In genomic region chr19:13116282-13117175, GRCh38 we compare ENCODE assay signal across 1 cellular context.
TF ChIP-seq lines count a peak whose summit lies in the region.

TRMT1 (minus strand) TSS chr19:13116740; CDS start chr19:13116399, 341 bp downstream.

TF ChIP-seq in HepG2, 621 proteins besides CTCF, POLR2A, EP300 and RAD21 (continued from another document and continues in another):
- TF ChIP-seq, protein P1, sequence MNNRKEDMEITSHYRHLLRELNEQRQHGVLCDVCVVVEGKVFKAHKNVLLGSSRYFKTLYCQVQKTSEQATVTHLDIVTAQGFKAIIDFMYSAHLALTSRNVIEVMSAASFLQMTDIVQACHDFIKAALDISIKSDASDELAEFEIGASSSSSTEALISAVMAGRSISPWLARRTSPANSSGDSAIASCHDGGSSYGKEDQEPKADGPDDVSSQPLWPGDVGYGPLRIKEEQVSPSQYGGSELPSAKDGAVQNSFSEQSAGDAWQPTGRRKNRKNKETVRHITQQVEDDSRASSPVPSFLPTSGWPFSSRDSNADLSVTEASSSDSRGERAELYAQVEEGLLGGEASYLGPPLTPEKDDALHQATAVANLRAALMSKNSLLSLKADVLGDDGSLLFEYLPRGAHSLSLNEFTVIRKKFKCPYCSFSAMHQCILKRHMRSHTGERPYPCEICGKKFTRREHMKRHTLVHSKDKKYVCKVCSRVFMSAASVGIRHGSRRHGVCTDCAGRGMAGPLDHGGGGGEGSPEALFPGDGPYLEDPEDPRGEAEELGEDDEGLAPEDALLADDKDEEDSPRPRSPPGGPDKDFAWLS (CRISPR knock-in tag; IDR thresholded peaks at IDR 0.05; ENCODE audit: borderline replicate concordance): no peak
- TF ChIP-seq SPEN (CRISPR knock-in tag; IDR thresholded peaks at IDR 0.05; ENCODE audit: low read depth) (peak; percentile 87), TARDBP (CRISPR knock-in tag; IDR thresholded peaks at IDR 0.05) (peak; percentile 85), CHD4 (IDR thresholded peaks at IDR 0.05; ENCODE audit: borderline replicate concordance, low read length) (peak; percentile 98), PLRG1 (conservative IDR thresholded peaks at IDR 0.05) (no peak), HOXA5 (CRISPR knock-in tag; IDR thresholded peaks at IDR 0.05) (0 out of 2 replicates have a peak, but pooled peaks have one; percentile 44), PITX1 (CRISPR knock-in tag; IDR thresholded peaks at IDR 0.05) (no peak; the same call in none of the 2 replicates), RARA (CRISPR knock-in tag; IDR thresholded peaks at IDR 0.05) (no peak), NCOR1 (IDR thresholded peaks at IDR 0.05; ENCODE audit: borderline replicate concordance, low read length) (peak; percentile 39; the same call in 1 of the 2 replicates), THAP11 (CRISPR knock-in tag; IDR thresholded peaks at IDR 0.05) (peak; percentile 89), DDIT3 (CRISPR knock-in tag; IDR thresholded peaks at IDR 0.05) (no peak), IRF9 (CRISPR knock-in tag; IDR thresholded peaks at IDR 0.05; ENCODE audit: borderline replicate concordance) (peak; percentile 15; the same call in 1 of the 2 replicates), ARNT2 (CRISPR knock-in tag; IDR thresholded peaks at IDR 0.05; ENCODE audit: low read depth) (no peak), SMC3 (IDR thresholded peaks at IDR 0.05; ENCODE audit: low read length) (no peak), ZNF773 (CRISPR knock-in tag; IDR thresholded peaks at IDR 0.05; ENCODE audit: borderline replicate concordance) (no peak), ZNF572 (CRISPR knock-in tag; IDR thresholded peaks at IDR 0.05) (no peak), ZNF546 (CRISPR knock-in tag; conservative IDR thresholded peaks at IDR 0.05) (0 out of 2 replicates have a peak, but pooled peaks have one; percentile 67), ZMYM2 (CRISPR knock-in tag; IDR thresholded peaks at IDR 0.05) (peak; percentile 87; the same call in 1 of the 2 replicates), MIXL1 (CRISPR knock-in tag; IDR thresholded peaks at IDR 0.05) (peak; percentile 82; the same call in 1 of the 2 replicates), ZNF777 (CRISPR knock-in tag; IDR thresholded peaks at IDR 0.05) (no peak), PCBP1 (IDR thresholded peaks at IDR 0.05; ENCODE audit: borderline replicate concordance, low read depth, low read length) (0 out of 2 replicates have a peak, but pooled peaks have one; percentile 83), HNRNPL (IDR thresholded peaks at IDR 0.05; ENCODE audit: low read depth, low read length) (no peak), ZNF232 (CRISPR knock-in tag; IDR thresholded peaks at IDR 0.05; ENCODE audit: borderline replicate concordance) (peak; percentile 83; the same call in 1 of the 2 replicates), ZNF746 (CRISPR knock-in tag; IDR thresholded peaks at IDR 0.05) (peak; percentile 50), PHF5A (CRISPR knock-in tag; IDR thresholded peaks at IDR 0.05; ENCODE audit: low read depth, unreplicated experiment) (peak; percentile 44), MTA1 (CRISPR knock-in tag; IDR thresholded peaks at IDR 0.05; ENCODE audit: borderline replicate concordance) (peak; percentile 39; the same call in 1 of the 2 replicates), HNRNPH1 (optimal IDR thresholded peaks at IDR 0.05; ENCODE audit: low read depth, low read length) (no peak), ZNF235 (CRISPR knock-in tag; IDR thresholded peaks at IDR 0.05; ENCODE audit: borderline replicate concordance) (no peak), YEATS2 (CRISPR knock-in tag; IDR thresholded peaks at IDR 0.05; ENCODE audit: borderline replicate concordance) (peak; percentile 89), ZSCAN12 (CRISPR knock-in tag; IDR thresholded peaks at IDR 0.05) (no peak), ZNF788 (CRISPR knock-in tag; IDR thresholded peaks at IDR 0.05; ENCODE audit: borderline replicate concordance) (peak; percentile 79; the same call in 1 of the 2 replicates), ELF4 (CRISPR knock-in tag; IDR thresholded peaks at IDR 0.05; ENCODE audit: borderline replicate concordance) (peak; percentile 50; the same call in 1 of the 2 replicates), ZC3H13 (CRISPR knock-in tag; IDR thresholded peaks at IDR 0.05) (no peak), RARG (CRISPR knock-in tag; IDR thresholded peaks at IDR 0.05; ENCODE audit: low read depth) (no peak), RFX1 (IDR thresholded peaks at IDR 0.05) (no peak), CREB1 (IDR thresholded peaks at IDR 0.05) (no peak), CREB1 (CRISPR knock-in tag; IDR thresholded peaks at IDR 0.05) (peak; percentile 74), ZNF317 (CRISPR knock-in tag; IDR thresholded peaks at IDR 0.05) (0 out of 2 replicates have a peak, but pooled peaks have one; percentile 35), SRY (CRISPR knock-in tag; IDR thresholded peaks at IDR 0.05) (0 out of 2 replicates have a peak, but pooled peaks have one; percentile 38), NPAS2 (CRISPR knock-in tag; IDR thresholded peaks at IDR 0.05; ENCODE audit: borderline replicate concordance) (no peak), ZNF143 (CRISPR knock-in tag; IDR thresholded peaks at IDR 0.05) (0 out of 2 replicates have a peak, but pooled peaks have one; percentile 30), ZFP41 (CRISPR knock-in tag; IDR thresholded peaks at IDR 0.05; ENCODE audit: borderline replicate concordance) (no peak), FOSL2 (CRISPR knock-in tag; IDR thresholded peaks at IDR 0.05) (peak; percentile 47), ZKSCAN8 (CRISPR knock-in tag; IDR thresholded peaks at IDR 0.05; ENCODE audit: borderline replicate concordance) (no peak), SP140L (CRISPR knock-in tag; IDR thresholded peaks at IDR 0.05; ENCODE audit: borderline replicate concordance) (no peak; the same call in 1 of the 2 replicates)
- TF ChIP-seq, protein P2, sequence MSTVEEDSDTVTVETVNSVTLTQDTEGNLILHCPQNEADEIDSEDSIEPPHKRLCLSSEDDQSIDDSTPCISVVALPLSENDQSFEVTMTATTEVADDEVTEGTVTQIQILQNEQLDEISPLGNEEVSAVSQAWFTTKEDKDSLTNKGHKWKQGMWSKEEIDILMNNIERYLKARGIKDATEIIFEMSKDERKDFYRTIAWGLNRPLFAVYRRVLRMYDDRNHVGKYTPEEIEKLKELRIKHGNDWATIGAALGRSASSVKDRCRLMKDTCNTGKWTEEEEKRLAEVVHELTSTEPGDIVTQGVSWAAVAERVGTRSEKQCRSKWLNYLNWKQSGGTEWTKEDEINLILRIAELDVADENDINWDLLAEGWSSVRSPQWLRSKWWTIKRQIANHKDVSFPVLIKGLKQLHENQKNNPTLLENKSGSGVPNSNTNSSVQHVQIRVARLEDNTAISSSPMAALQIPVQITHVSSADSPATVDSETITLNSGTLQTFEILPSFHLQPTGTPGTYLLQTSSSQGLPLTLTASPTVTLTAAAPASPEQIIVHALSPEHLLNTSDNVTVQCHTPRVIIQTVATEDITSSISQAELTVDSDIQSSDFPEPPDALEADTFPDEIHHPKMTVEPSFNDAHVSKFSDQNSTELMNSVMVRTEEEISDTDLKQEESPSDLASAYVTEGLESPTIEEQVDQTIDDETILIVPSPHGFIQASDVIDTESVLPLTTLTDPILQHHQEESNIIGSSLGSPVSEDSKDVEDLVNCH (CRISPR knock-in tag; IDR thresholded peaks at IDR 0.05): no peak
- TF ChIP-seq, protein P3, sequence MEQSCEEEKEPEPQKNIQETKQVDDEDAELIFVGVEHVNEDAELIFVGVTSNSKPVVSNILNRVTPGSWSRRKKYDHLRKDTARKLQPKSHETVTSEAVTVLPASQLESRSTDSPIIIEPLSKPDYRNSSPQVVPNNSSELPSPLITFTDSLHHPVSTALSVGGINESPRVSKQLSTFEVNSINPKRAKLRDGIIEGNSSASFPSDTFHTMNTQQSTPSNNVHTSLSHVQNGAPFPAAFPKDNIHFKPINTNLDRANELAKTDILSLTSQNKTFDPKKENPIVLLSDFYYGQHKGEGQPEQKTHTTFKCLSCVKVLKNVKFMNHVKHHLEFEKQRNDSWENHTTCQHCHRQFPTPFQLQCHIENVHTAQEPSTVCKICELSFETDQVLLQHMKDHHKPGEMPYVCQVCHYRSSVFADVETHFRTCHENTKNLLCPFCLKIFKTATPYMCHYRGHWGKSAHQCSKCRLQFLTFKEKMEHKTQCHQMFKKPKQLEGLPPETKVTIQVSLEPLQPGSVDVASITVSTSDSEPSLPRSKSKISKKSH (CRISPR knock-in tag; IDR thresholded peaks at IDR 0.05; ENCODE audit: borderline replicate concordance): peak; percentile 31; the same call in 1 of the 2 replicates
- TF ChIP-seq, protein P4, sequence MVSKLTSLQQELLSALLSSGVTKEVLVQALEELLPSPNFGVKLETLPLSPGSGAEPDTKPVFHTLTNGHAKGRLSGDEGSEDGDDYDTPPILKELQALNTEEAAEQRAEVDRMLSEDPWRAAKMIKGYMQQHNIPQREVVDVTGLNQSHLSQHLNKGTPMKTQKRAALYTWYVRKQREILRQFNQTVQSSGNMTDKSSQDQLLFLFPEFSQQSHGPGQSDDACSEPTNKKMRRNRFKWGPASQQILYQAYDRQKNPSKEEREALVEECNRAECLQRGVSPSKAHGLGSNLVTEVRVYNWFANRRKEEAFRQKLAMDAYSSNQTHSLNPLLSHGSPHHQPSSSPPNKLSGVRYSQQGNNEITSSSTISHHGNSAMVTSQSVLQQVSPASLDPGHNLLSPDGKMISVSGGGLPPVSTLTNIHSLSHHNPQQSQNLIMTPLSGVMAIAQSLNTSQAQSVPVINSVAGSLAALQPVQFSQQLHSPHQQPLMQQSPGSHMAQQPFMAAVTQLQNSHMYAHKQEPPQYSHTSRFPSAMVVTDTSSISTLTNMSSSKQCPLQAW (CRISPR knock-in tag; IDR thresholded peaks at IDR 0.05): peak; percentile 33
- TF ChIP-seq, protein P5, sequence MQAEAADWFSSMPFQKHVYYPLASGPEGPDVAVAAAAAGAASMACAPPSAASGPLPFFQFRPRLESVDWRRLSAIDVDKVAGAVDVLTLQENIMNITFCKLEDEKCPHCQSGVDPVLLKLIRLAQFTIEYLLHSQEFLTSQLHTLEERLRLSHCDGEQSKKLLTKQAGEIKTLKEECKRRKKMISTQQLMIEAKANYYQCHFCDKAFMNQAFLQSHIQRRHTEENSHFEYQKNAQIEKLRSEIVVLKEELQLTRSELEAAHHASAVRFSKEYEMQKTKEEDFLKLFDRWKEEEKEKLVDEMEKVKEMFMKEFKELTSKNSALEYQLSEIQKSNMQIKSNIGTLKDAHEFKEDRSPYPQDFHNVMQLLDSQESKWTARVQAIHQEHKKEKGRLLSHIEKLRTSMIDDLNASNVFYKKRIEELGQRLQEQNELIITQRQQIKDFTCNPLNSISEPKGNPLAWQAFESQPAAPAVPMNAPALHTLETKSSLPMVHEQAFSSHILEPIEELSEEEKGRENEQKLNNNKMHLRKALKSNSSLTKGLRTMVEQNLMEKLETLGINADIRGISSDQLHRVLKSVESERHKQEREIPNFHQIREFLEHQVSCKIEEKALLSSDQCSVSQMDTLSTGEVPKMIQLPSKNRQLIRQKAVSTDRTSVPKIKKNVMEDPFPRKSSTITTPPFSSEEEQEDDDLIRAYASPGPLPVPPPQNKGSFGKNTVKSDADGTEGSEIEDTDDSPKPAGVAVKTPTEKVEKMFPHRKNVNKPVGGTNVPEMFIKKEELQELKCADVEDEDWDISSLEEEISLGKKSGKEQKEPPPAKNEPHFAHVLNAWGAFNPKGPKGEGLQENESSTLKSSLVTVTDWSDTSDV (CRISPR knock-in tag; IDR thresholded peaks at IDR 0.05): no peak
- TF ChIP-seq, protein P6, sequence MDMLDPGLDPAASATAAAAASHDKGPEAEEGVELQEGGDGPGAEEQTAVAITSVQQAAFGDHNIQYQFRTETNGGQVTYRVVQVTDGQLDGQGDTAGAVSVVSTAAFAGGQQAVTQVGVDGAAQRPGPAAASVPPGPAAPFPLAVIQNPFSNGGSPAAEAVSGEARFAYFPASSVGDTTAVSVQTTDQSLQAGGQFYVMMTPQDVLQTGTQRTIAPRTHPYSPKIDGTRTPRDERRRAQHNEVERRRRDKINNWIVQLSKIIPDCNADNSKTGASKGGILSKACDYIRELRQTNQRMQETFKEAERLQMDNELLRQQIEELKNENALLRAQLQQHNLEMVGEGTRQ (IDR thresholded peaks at IDR 0.05; ENCODE audit: low read depth, low read length): peak; percentile 66
- TF ChIP-seq, protein P6 (CRISPR knock-in tag; IDR thresholded peaks at IDR 0.05; ENCODE audit: borderline replicate concordance): peak; percentile 97; the same call in 1 of the 2 replicates
- TF ChIP-seq, protein P7, sequence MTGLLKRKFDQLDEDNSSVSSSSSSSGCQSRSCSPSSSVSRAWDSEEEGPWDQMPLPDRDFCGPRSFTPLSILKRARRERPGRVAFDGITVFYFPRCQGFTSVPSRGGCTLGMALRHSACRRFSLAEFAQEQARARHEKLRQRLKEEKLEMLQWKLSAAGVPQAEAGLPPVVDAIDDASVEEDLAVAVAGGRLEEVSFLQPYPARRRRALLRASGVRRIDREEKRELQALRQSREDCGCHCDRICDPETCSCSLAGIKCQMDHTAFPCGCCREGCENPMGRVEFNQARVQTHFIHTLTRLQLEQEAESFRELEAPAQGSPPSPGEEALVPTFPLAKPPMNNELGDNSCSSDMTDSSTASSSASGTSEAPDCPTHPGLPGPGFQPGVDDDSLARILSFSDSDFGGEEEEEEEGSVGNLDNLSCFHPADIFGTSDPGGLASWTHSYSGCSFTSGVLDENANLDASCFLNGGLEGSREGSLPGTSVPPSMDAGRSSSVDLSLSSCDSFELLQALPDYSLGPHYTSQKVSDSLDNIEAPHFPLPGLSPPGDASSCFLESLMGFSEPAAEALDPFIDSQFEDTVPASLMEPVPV (CRISPR knock-in tag; IDR thresholded peaks at IDR 0.05): no peak
- TF ChIP-seq, protein P8, sequence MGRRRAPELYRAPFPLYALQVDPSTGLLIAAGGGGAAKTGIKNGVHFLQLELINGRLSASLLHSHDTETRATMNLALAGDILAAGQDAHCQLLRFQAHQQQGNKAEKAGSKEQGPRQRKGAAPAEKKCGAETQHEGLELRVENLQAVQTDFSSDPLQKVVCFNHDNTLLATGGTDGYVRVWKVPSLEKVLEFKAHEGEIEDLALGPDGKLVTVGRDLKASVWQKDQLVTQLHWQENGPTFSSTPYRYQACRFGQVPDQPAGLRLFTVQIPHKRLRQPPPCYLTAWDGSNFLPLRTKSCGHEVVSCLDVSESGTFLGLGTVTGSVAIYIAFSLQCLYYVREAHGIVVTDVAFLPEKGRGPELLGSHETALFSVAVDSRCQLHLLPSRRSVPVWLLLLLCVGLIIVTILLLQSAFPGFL (CRISPR knock-in tag; IDR thresholded peaks at IDR 0.05): no peak
